ENCODE assay signal across 2 cellular contexts in the genomic region with DNA sequence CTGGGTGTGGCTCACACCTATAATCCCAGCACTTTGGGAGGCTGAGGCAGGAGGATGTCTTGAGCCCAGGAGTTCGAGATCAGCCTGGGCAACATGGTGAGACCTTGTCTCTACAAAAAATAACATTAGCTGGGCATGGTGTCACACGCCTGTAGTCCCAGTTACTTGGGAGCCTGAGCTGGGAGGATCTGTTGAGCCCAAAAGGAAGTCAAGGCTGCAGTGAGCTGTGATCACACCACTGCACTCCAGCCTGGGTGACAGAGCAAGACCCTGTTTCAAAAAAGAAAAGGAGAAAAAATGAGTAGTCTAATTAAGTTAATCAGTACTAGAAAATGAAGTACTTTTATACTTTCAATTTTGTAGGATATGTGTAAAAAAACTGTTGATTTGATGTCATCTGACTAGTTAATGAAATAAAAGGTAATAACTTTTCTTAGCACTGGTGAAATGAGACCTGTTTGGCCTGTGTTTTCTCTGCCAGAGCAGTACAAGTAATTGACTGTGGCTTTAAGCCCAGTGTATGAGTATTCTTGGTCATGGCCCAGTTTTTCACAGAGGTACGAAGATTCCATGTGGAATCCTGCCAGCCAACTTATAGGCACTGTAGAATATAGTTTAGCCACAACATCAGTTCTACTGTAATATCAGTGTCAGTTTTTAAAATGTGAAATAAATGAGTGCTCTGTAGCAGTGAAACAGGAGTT.
TF ChIP-seq lines count a peak whose summit lies in the region.

No MANE protein-coding gene starts in this region.

TF ChIP-seq in GM23338, 12 proteins besides CTCF, POLR2A, EP300 and RAD21 (continued from another document and continues in another):
- TF ChIP-seq, protein P1, sequence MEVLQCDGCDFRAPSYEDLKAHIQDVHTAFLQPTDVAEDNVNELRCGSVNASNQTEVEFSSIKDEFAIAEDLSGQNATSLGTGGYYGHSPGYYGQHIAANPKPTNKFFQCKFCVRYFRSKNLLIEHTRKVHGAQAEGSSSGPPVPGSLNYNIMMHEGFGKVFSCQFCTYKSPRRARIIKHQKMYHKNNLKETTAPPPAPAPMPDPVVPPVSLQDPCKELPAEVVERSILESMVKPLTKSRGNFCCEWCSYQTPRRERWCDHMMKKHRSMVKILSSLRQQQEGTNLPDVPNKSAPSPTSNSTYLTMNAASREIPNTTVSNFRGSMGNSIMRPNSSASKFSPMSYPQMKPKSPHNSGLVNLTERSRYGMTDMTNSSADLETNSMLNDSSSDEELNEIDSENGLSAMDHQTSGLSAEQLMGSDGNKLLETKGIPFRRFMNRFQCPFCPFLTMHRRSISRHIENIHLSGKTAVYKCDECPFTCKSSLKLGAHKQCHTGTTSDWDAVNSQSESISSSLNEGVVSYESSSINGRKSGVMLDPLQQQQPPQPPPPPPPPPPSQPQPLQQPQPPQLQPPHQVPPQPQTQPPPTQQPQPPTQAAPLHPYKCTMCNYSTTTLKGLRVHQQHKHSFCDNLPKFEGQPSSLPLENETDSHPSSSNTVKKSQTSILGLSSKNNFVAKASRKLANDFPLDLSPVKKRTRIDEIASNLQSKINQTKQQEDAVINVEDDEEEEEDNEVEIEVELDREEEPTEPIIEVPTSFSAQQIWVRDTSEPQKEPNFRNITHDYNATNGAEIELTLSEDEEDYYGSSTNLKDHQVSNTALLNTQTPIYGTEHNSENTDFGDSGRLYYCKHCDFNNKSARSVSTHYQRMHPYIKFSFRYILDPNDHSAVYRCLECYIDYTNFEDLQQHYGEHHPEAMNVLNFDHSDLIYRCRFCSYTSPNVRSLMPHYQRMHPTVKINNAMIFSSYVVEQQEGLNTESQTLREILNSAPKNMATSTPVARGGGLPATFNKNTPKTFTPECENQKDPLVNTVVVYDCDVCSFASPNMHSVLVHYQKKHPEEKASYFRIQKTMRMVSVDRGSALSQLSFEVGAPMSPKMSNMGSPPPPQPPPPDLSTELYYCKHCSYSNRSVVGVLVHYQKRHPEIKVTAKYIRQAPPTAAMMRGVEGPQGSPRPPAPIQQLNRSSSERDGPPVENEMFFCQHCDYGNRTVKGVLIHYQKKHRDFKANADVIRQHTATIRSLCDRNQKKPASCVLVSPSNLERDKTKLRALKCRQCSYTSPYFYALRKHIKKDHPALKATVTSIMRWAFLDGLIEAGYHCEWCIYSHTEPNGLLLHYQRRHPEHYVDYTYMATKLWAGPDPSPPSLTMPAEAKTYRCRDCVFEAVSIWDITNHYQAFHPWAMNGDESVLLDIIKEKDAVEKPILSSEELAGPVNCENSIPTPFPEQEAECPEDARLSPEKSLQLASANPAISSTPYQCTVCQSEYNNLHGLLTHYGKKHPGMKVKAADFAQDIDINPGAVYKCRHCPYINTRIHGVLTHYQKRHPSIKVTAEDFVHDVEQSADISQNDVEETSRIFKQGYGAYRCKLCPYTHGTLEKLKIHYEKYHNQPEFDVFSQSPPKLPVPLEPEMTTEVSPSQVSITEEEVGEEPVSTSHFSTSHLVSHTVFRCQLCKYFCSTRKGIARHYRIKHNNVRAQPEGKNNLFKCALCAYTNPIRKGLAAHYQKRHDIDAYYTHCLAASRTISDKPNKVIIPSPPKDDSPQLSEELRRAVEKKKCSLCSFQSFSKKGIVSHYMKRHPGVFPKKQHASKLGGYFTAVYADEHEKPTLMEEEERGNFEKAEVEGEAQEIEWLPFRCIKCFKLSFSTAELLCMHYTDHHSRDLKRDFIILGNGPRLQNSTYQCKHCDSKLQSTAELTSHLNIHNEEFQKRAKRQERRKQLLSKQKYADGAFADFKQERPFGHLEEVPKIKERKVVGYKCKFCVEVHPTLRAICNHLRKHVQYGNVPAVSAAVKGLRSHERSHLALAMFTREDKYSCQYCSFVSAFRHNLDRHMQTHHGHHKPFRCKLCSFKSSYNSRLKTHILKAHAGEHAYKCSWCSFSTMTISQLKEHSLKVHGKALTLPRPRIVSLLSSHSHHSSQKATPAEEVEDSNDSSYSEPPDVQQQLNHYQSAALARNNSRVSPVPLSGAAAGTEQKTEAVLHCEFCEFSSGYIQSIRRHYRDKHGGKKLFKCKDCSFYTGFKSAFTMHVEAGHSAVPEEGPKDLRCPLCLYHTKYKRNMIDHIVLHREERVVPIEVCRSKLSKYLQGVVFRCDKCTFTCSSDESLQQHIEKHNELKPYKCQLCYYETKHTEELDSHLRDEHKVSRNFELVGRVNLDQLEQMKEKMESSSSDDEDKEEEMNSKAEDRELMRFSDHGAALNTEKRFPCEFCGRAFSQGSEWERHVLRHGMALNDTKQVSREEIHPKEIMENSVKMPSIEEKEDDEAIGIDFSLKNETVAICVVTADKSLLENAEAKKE (CRISPR knock-in tag; IDR thresholded peaks at IDR 0.05): no peak
- no peak for TF ChIP-seq CREB1 (CRISPR knock-in tag; IDR thresholded peaks at IDR 0.05; ENCODE audit: low read depth)
- TF ChIP-seq, protein P2, sequence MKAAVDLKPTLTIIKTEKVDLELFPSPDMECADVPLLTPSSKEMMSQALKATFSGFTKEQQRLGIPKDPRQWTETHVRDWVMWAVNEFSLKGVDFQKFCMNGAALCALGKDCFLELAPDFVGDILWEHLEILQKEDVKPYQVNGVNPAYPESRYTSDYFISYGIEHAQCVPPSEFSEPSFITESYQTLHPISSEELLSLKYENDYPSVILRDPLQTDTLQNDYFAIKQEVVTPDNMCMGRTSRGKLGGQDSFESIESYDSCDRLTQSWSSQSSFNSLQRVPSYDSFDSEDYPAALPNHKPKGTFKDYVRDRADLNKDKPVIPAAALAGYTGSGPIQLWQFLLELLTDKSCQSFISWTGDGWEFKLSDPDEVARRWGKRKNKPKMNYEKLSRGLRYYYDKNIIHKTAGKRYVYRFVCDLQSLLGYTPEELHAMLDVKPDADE (IDR thresholded peaks at IDR 0.05): no peak
- TF ChIP-seq STAT1 (IDR thresholded peaks at IDR 0.05; ENCODE audit: unreplicated experiment): no peak
- TF ChIP-seq, protein P3, sequence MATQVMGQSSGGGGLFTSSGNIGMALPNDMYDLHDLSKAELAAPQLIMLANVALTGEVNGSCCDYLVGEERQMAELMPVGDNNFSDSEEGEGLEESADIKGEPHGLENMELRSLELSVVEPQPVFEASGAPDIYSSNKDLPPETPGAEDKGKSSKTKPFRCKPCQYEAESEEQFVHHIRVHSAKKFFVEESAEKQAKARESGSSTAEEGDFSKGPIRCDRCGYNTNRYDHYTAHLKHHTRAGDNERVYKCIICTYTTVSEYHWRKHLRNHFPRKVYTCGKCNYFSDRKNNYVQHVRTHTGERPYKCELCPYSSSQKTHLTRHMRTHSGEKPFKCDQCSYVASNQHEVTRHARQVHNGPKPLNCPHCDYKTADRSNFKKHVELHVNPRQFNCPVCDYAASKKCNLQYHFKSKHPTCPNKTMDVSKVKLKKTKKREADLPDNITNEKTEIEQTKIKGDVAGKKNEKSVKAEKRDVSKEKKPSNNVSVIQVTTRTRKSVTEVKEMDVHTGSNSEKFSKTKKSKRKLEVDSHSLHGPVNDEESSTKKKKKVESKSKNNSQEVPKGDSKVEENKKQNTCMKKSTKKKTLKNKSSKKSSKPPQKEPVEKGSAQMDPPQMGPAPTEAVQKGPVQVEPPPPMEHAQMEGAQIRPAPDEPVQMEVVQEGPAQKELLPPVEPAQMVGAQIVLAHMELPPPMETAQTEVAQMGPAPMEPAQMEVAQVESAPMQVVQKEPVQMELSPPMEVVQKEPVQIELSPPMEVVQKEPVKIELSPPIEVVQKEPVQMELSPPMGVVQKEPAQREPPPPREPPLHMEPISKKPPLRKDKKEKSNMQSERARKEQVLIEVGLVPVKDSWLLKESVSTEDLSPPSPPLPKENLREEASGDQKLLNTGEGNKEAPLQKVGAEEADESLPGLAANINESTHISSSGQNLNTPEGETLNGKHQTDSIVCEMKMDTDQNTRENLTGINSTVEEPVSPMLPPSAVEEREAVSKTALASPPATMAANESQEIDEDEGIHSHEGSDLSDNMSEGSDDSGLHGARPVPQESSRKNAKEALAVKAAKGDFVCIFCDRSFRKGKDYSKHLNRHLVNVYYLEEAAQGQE (IDR thresholded peaks at IDR 0.05; ENCODE audit: unreplicated experiment): no peak
- no peak for TF ChIP-seq POLR2AphosphoS5 (IDR thresholded peaks at IDR 0.05; ENCODE audit: low read depth)
- no peak for TF ChIP-seq EZH2phosphoT487 (IDR thresholded peaks at IDR 0.05; ENCODE audit: unreplicated experiment)
- TF ChIP-seq ZNF114 (CRISPR knock-in tag; IDR thresholded peaks at IDR 0.05): no peak

TF ChIP-seq in K562, 482 proteins besides CTCF, POLR2A, EP300 and RAD21 (continued from another document):
- no peak for TF ChIP-seq MITF (IDR thresholded peaks at IDR 0.05)
